ENCODE assay signal across 13 cellular contexts in the genomic region with DNA sequence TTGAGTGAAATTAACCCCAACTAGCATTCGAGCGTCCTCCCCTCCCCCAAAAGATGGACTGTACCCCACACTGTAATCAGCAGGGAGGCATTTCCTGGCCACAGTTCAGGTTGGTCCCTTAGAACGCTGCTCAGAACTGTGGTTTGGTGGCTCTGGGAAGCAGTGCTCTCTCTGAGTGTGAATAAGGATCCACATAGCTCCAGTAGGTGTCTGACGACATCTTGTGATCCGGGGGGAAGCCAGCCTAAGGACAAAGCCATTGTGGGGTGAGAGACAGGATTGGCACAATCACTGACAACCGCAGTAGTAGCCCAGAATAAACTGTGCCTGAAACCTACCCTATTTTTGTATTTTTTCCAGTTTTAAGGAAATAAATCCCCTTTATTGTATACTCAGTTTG.
"Had no signal": no experiment of that assay in that cellular context is flagged by ENCODE, and none has a peak within 500 bp of the region (broad histone marks: within the 10 kb centered on the region; RNA-seq: fewer than 3 reads in every experiment).

No MANE protein-coding gene starts in this region.

- H3K9me3 Mint-ChIP-seq: activated CD4-positive, alpha-beta memory T cell treated with anti-CD3 and anti-CD28 coated beads for 36 hours; naive B cell; stimulated activated effector memory CD8-positive, alpha-beta T cell treated with anti-CD3 and anti-CD28 coated beads, Interleukin-12 subunit alpha, Interleukin-12 subunit beta, amount 100 ng/mL, for 72 hours had no signal

- H3K4me3 ChIP-seq: ascending aorta, cardiac muscle cell, heart left ventricle, lower lobe of right lung, right atrium auricular region, skin epidermis, tibial nerve had no signal

- H3K36me3 ChIP-seq: ascending aorta, cardiac muscle cell, heart left ventricle, lower lobe of right lung, right atrium auricular region, tibial nerve had no signal

- H3K27ac Mint-ChIP-seq: activated CD4-positive, alpha-beta memory T cell treated with anti-CD3 and anti-CD28 coated beads for 36 hours; naive B cell; stimulated activated effector memory CD8-positive, alpha-beta T cell treated with anti-CD3 and anti-CD28 coated beads, Interleukin-12 subunit alpha, Interleukin-12 subunit beta, amount 100 ng/mL, for 72 hours had no signal

- H3K27ac ChIP-seq: ascending aorta, cardiac muscle cell, lower lobe of right lung, tibial nerve had no signal

- ATAC-seq: lower lobe of right lung; stimulated activated effector memory CD8-positive, alpha-beta T cell treated with anti-CD3 and anti-CD28 coated beads, Interleukin-12 subunit alpha, Interleukin-12 subunit beta, amount 100 ng/mL, for 72 hours had no signal

- H3K4me3 Mint-ChIP-seq: activated CD4-positive, alpha-beta memory T cell treated with anti-CD3 and anti-CD28 coated beads for 36 hours; naive B cell; stimulated activated effector memory CD8-positive, alpha-beta T cell treated with anti-CD3 and anti-CD28 coated beads, Interleukin-12 subunit alpha, Interleukin-12 subunit beta, amount 100 ng/mL, for 72 hours had no signal

- H3K9me3 ChIP-seq: ascending aorta, heart left ventricle, lower lobe of right lung, right atrium auricular region, tibial nerve had no signal

- H3K27me3 ChIP-seq: ascending aorta, cardiac muscle cell, heart left ventricle, right atrium auricular region, tibial nerve had no signal

- H3K36me3 Mint-ChIP-seq: activated CD4-positive, alpha-beta memory T cell treated with anti-CD3 and anti-CD28 coated beads for 36 hours; naive B cell; stimulated activated effector memory CD8-positive, alpha-beta T cell treated with anti-CD3 and anti-CD28 coated beads, Interleukin-12 subunit alpha, Interleukin-12 subunit beta, amount 100 ng/mL, for 72 hours had no signal

- DNase-seq: activated CD4-positive, alpha-beta memory T cell treated with anti-CD3 and anti-CD28 coated beads for 36 hours; activated gamma-delta T cell; activated T-cell treated with anti-CD3 and anti-CD28 coated beads, Interleukin-2, amount 50 U/mL, for 48 hours; heart left ventricle; lower lobe of right lung; midbrain; naive B cell had no signal

- H3K27me3 Mint-ChIP-seq: activated CD4-positive, alpha-beta memory T cell treated with anti-CD3 and anti-CD28 coated beads for 36 hours had no signal
